In the genomic region with DNA sequence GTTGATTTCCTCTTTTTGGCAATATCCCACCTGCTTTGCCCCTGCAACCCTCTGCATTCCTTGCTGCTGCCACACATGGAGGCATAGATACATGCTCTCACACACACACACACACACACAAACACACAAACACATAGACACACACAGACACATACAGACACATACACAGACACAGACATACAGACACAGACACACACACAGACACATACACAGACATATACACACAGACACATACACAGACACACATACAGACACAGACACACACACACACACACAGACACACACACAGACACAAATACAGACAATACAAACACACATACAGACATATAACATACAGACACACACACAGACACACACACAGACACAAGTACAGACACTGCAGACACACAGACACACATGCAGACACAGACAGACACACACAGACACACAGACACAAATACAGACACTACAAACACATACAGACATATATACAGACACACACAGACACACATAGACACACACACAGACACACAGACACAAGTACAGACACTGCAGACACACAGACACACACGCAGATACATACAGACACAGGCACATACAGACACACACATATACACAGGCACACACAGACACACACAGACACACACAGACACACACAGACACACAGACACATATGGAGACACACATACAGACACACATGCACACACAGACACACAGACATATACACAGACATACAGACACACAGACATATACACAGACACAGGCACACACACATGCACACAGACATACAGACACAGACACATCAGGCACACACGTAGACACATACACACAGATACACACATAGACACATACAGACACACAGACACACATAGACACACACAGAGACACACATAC, we compare ENCODE assay signal across 14 cellular contexts.
DNase-seq lines count a peak whose midpoint lies in the region; ATAC-seq, FAIRE-seq and TF ChIP-seq lines count a peak whose summit lies in the region.
"Had no signal": no experiment of that assay in that cellular context is flagged by ENCODE, and none has a peak within 500 bp of the region (broad histone marks: within the 10 kb centered on the region; RNA-seq: fewer than 3 reads in every experiment).

No MANE protein-coding gene starts in this region.

- no peak overlapping the region for H2AFZ ChIP-seq in astrocyte (ENCODE audit: low read depth, low read length)
- no peak overlapping the region for H2AFZ ChIP-seq in mesenchymal stem cell (ENCODE audit: low read depth, low read length)
- H2AFZ ChIP-seq: GM23338 had no signal

- H2AK5ac ChIP-seq in mesenchymal stem cell (ENCODE audit: low read length, severe bottlenecking): peak overlapping the region; percentile 31

- H3K9me3 Mint-ChIP-seq in astrocyte (ENCODE audit: unreplicated experiment): peaks cover 3% of the 10 kb centered on the region
- H3K9me3 Mint-ChIP-seq: GM23338 had no signal

- H3K36me3 ChIP-seq in HEK293 (ENCODE audit: control insufficient read depth in 2 of 2, insufficient read depth in 1 of 2, low read length in 2 of 2) (no peaks in the 10 kb centered on the region), astrocyte (ENCODE audit: insufficient read depth, low read length) (no peaks in the 10 kb centered on the region), mesenchymal stem cell (ENCODE audit: control insufficient read depth in 1 of 2, insufficient read depth in 2 of 2, low read depth in 1 of 2, low read length in 2 of 2) (no peaks in the 10 kb centered on the region)
- H3K36me3 ChIP-seq: BLaER1 treated with 17β-estradiol and CSF1 and Interleukin-3, amounts not matched to agents 10 nM and 100 nM; HAP-1 had no signal

- H3K27ac ChIP-seq in HEK293 (ENCODE audit: extremely low read depth, low read depth, low read length) (no peak overlapping the region), astrocyte (ENCODE audit: low read depth, low read length) (no peak overlapping the region), mesenchymal stem cell (ENCODE audit: low read length, poor library complexity, severe bottlenecking) (no peak overlapping the region)

- H2BK15ac ChIP-seq in mesenchymal stem cell (ENCODE audit: low read depth, poor library complexity, severe bottlenecking): peak overlapping the region; percentile 44

- H3K14ac ChIP-seq in mesenchymal stem cell (ENCODE audit: low read length in 2 of 2): peak overlapping the region in 1 of 2 experiments; percentile 63

- H2BK5ac ChIP-seq in mesenchymal stem cell (ENCODE audit: low read depth, low read length, poor library complexity, severe bottlenecking): no peak overlapping the region

- H4K8ac ChIP-seq in mesenchymal stem cell (ENCODE audit: low read length): peak overlapping the region; percentile 45

- no peaks in the 10 kb centered on the region for H3K27me3 Mint-ChIP-seq in astrocyte (ENCODE audit: low read depth, unreplicated experiment)
- H3K27me3 Mint-ChIP-seq: CD4-positive, CD25-positive, alpha-beta regulatory T cell had no signal

- no peak overlapping the region for H3K4me3 Mint-ChIP-seq in astrocyte (ENCODE audit: unreplicated experiment)
- H3K4me3 Mint-ChIP-seq: CD4-positive, CD25-positive, alpha-beta regulatory T cell; GM23338; HFFc6 had no signal

- 93% methylated on average over 2 of the region's 2 CpGs for WGBS in mesenchymal stem cell

- H3K4me3 ChIP-seq in HEK293 (ENCODE audit: low read depth, low read length) (no peak overlapping the region), astrocyte (ENCODE audit: insufficient read depth, low read depth, low read length) (no peak overlapping the region), mesenchymal stem cell (ENCODE audit: insufficient read depth in 1 of 2, low read depth in 1 of 2, low read length in 2 of 2) (no peak overlapping the region)
- H3K4me3 ChIP-seq: BLaER1 treated with 17β-estradiol and CSF1 and Interleukin-3, amounts not matched to agents 10 nM and 100 nM; GM23338; HAP-1 had no signal

- H3K4me1 Mint-ChIP-seq in astrocyte (ENCODE audit: low read depth, unreplicated experiment): peaks cover 5% of the 10 kb centered on the region

- ATAC-seq in left lobe of liver: no peak
- ATAC-seq: GM23338 had no signal

- CTCF ChIA-PET in HEK293 (lab: Yijun Ruan, JAX): no interaction called here

- TF ChIP-seq CTCF in D721Med (IDR thresholded peaks at IDR 0.05; ENCODE audit: insufficient read depth, missing control alignments) (no peak), HEK293 (tag by site-specific recombination; IDR thresholded peaks at IDR 0.05) (no peak), astrocyte (IDR thresholded peaks at IDR 0.05; ENCODE audit: insufficient read depth, low read depth, low read length) (no peak)

- H3K18ac ChIP-seq in mesenchymal stem cell (ENCODE audit: low read depth in 1 of 2, low read length in 2 of 2): peak overlapping the region; percentile 58 to 90

- H3K23ac ChIP-seq in mesenchymal stem cell (ENCODE audit: low read length in 2 of 2): peak overlapping the region in 1 of 2 experiments; percentile 42

- H3K9me3 ChIP-seq in HEK293 (ENCODE audit: control insufficient read depth, insufficient read depth, low read depth, low read length) (no peaks in the 10 kb centered on the region), astrocyte (ENCODE audit: insufficient read depth, low read depth, low read length) (peaks cover 6% of the 10 kb centered on the region), mesenchymal stem cell (ENCODE audit: control insufficient read depth, low read length) (no peaks in the 10 kb centered on the region)
- H3K9me3 ChIP-seq: HAP-1 had no signal

- H4K20me1 ChIP-seq in astrocyte (ENCODE audit: insufficient read depth, low read length): no peaks in the 10 kb centered on the region
- H4K20me1 ChIP-seq: BLaER1 treated with 17β-estradiol and CSF1 and Interleukin-3, amounts not matched to agents 10 nM and 100 nM had no signal

- no peak overlapping the region for H3K27ac Mint-ChIP-seq in astrocyte (ENCODE audit: unreplicated experiment)
- H3K27ac Mint-ChIP-seq: CD4-positive, CD25-positive, alpha-beta regulatory T cell; GM23338; HFFc6 had no signal

- no peaks in the 10 kb centered on the region for H3K79me2 ChIP-seq in astrocyte (ENCODE audit: insufficient read depth, low read length)

- peak overlapping the region; percentile 11 for H3K9ac ChIP-seq in astrocyte (ENCODE audit: low read length)
- H3K9ac ChIP-seq in mesenchymal stem cell (ENCODE audit: low read length): no peak overlapping the region
- H3K9ac ChIP-seq: BLaER1 treated with 17β-estradiol and CSF1 and Interleukin-3, amounts not matched to agents 10 nM and 100 nM had no signal

- no peak overlapping the region for H2BK120ac ChIP-seq in mesenchymal stem cell (ENCODE audit: low read depth, low read length)

- no peaks in the 10 kb centered on the region for H3K79me1 ChIP-seq in mesenchymal stem cell (replicated peaks; ENCODE audit: low read length, poor library complexity, severe bottlenecking)

- FAIRE-seq in D721Med (lab: Jason Lieb, UNC) (peak; percentile 86), astrocyte (lab: Jason Lieb, UNC) (peak; percentile 32)

- no peaks in the 10 kb centered on the region for H3K36me3 Mint-ChIP-seq in astrocyte (ENCODE audit: low read depth, unreplicated experiment)
- H3K36me3 Mint-ChIP-seq: CD4-positive, CD25-positive, alpha-beta regulatory T cell had no signal

- DNase-seq in D721Med (ENCODE audit: insufficient read length, low spot score): no peak
- DNase-seq in astrocyte (ENCODE audit: low read depth): no peak
- DNase-seq in mesenchymal stem cell: no peak
- no peak for DNase-seq in NCI-H1105 treated with DMSO at 0.1 percent for 48 hours (lab: John Stamatoyannopoulos, UW)
- no peak for DNase-seq in SW 1271 (lab: John Stamatoyannopoulos, UW)
- no peak for DNase-seq in left lobe of liver (ENCODE audit: low spot score)
- DNase-seq: ACHN; CD4-positive, CD25-positive, alpha-beta regulatory T cell; DMS 273 treated with DMSO at 0.1 percent for 48 hours; HFFc6 had no signal

- peak overlapping the region; percentile 20 to 50 for H2BK12ac ChIP-seq in mesenchymal stem cell (ENCODE audit: low read length in 2 of 2)

- peak overlapping the region in 1 of 2 experiments; percentile 5 for H3K4ac ChIP-seq in mesenchymal stem cell (ENCODE audit: low read depth in 1 of 2, low read length in 2 of 2)

- H3K27me3 ChIP-seq in astrocyte (ENCODE audit: insufficient read depth, low read length) (no peaks in the 10 kb centered on the region), mesenchymal stem cell (ENCODE audit: control insufficient read depth in 1 of 2, insufficient read depth in 1 of 2, low read length in 2 of 2) (no peaks in the 10 kb centered on the region)
- H3K27me3 ChIP-seq: BLaER1 treated with 17β-estradiol and CSF1 and Interleukin-3, amounts not matched to agents 10 nM and 100 nM had no signal

- H3K4me1 ChIP-seq in HEK293 (ENCODE audit: control insufficient read depth, insufficient read depth, low read length) (peaks cover 3% of the 10 kb centered on the region), astrocyte (ENCODE audit: insufficient read depth, low read length) (peaks cover 23% of the 10 kb centered on the region), mesenchymal stem cell (ENCODE audit: control insufficient read depth, insufficient read depth, low read depth, low read length) (no peaks in the 10 kb centered on the region)
- H3K4me1 ChIP-seq: HAP-1 had no signal

- H3K4me2 ChIP-seq in astrocyte (ENCODE audit: low read length) (no peak overlapping the region), mesenchymal stem cell (ENCODE audit: low read length, poor library complexity, severe bottlenecking) (no peak overlapping the region)
- H3K4me2 ChIP-seq: GM23338 had no signal

- no peak overlapping the region for H4K91ac ChIP-seq in mesenchymal stem cell (ENCODE audit: low read length)

- POLR2A ChIA-PET in HEK293 (lab: Yijun Ruan, JAX): no interaction called here

TF ChIP-seq in HEK293, 187 proteins besides CTCF, POLR2A, EP300 and RAD21 (continues in another document):
- TF ChIP-seq ZNF221 (tag by site-specific recombination; IDR thresholded peaks at IDR 0.05; ENCODE audit: borderline replicate concordance): no peak
- TF ChIP-seq KLF16 (tag by site-specific recombination; IDR thresholded peaks at IDR 0.05): peak; percentile 31; the same call in 1 of the 2 replicates
- TF ChIP-seq ZNF335 (tag by site-specific recombination; conservative IDR thresholded peaks at IDR 0.05): 0 out of 2 replicates have a peak, but pooled peaks have one; percentile 8
- TF ChIP-seq ZNF426 (tag by site-specific recombination; IDR thresholded peaks at IDR 0.05): no peak
- no peak for TF ChIP-seq KLF1 (tag by site-specific recombination; IDR thresholded peaks at IDR 0.05)
- TF ChIP-seq ZSCAN23 (tag by site-specific recombination; IDR thresholded peaks at IDR 0.05): peak; percentile 10; the same call in 1 of the 2 replicates
- TF ChIP-seq ZNF302 (tag by site-specific recombination; IDR thresholded peaks at IDR 0.05; ENCODE audit: low read depth): peak; percentile 51; the same call in 1 of the 2 replicates
- TF ChIP-seq ZNF521 (tag by site-specific recombination; IDR thresholded peaks at IDR 0.05): peak; percentile 17; the same call in 1 of the 2 replicates
